8 cellular contexts compared by ENCODE assay signal in genomic region chr15:64651573-64652260, GRCh38.
DNase-seq lines count a peak whose midpoint lies in the region; ATAC-seq, FAIRE-seq and TF ChIP-seq lines count a peak whose summit lies in the region.

No MANE protein-coding gene starts in this region.

- no peaks in the 10 kb centered on the region for H3K9me2 ChIP-seq in PC-3 (replicated peaks; ENCODE audit: low read length)

- TF ChIP-seq EP300 in K562 (IDR thresholded peaks at IDR 0.05; ENCODE audit: low read length) = no peak

- H3K27me3 ChIP-seq in PC-3 (ENCODE audit: low read length) (no peaks in the 10 kb centered on the region), K562 (ENCODE audit: control insufficient read depth in 2 of 2, insufficient read depth in 2 of 2, low read length in 2 of 2) (no peaks in the 10 kb centered on the region)

- ATAC-seq in GM19023 (IDR thresholded peaks at IDR 0.05; ENCODE audit: unreplicated experiment) (peak; percentile 82), HG02981 (IDR thresholded peaks at IDR 0.05; ENCODE audit: unreplicated experiment) (peak; percentile 88), PC-3 (no peak; the same call in 1 of the 2 replicates), K562 (peak; percentile 67)

- H3K9me1 ChIP-seq in K562 (ENCODE audit: control insufficient read depth, insufficient read depth, low read length) = no peaks in the 10 kb centered on the region

- no peak overlapping the region for H3K4me2 ChIP-seq in PC-3 (ENCODE audit: low read length)
- no peak overlapping the region for H3K4me2 ChIP-seq in K562 (ENCODE audit: insufficient read depth, low read length)

- in situ Hi-C loops in K562 (cut with MboI) = loop anchor here (25.0 kb wide), 1 partner anchor 439 kb away; no protein-coding TSS in a partner anchor

- TF ChIP-seq POLR2A in K562 (conservative IDR thresholded peaks at IDR 0.05) = no peak

- H4K20me1 ChIP-seq in PC-3 (ENCODE audit: low read length) (no peaks in the 10 kb centered on the region), K562 (replicated peaks; ENCODE audit: control insufficient read depth, insufficient read depth, low read length) (no peaks in the 10 kb centered on the region)

- H3K36me3 ChIP-seq in PC-3 (ENCODE audit: low read depth, low read length) (no peaks in the 10 kb centered on the region), K562 (ENCODE audit: control insufficient read depth, insufficient read depth, low read length) (peaks cover 4% of the 10 kb centered on the region; the same call in 2 of the 3 replicates)

- BruUV-seq in PC-3 (replicated peaks; lab: Mats Ljungman, UMichigan) (no TSS peak), K562 (replicated peaks; lab: Mats Ljungman, UMichigan) (no TSS peak)

- H3K9ac ChIP-seq in PC-3 (ENCODE audit: low read length) = no peak overlapping the region
- no peak overlapping the region for H3K9ac ChIP-seq in K562 (ENCODE audit: insufficient read depth in 1 of 2, low read depth in 2 of 2, low read length in 2 of 2)

- TF ChIP-seq CTCF in PC-3 (conservative IDR thresholded peaks at IDR 0.05; ENCODE audit: low read depth, low read length) (no peak), K562 (IDR thresholded peaks at IDR 0.05 in 2 of 3, conservative IDR thresholded peaks at IDR 0.05 in 1 of 3; ENCODE audit: insufficient read depth in 2 of 3, low read depth in 1 of 3, low read length in 3 of 3) (no peak)

- CTCF ChIA-PET in PC-3 (lab: Charles Lee) = interaction anchor here (0.6 kb wide), 1 partner anchor 145 kb away, joined by 3 read pairs; no protein-coding TSS in a partner anchor
- CTCF ChIA-PET in K562 (lab: Yijun Ruan, JAX; ENCODE audit: low intra/inter-chr PET ratio) = no interaction called here

- POLR2A ChIA-PET in PC-3 (lab: Charles Lee; ENCODE audit: unreplicated experiment) = no interaction called here
- POLR2A ChIA-PET in K562 (lab: Yijun Ruan, JAX) = interaction anchor here (0.6 to 1.7 kb wide), 6 partner anchors 9 to 653 kb away, joined by 3 read pairs; partner anchors contain the start of gene RNU5B-1

- DNase-seq in PC-3 (peak; percentile 10), K562 (ENCODE audit: extremely low read depth in 1 of 4, low spot score in 3 of 4) (peak in 1 of 4 experiments; percentile 10), anterior cingulate cortex (lab: John Stamatoyannopoulos, UW) (no peak), DMS79 treated with DMSO at 0.1 percent for 48 hours (lab: John Stamatoyannopoulos, UW) (no peak), dedifferentiated amniotic fluid mesenchymal stem cell (ENCODE audit: extremely low spot score) (no peak)
- peak; percentile 28 for DNase-seq in stimulated activated CD4-positive, alpha-beta T cell treated with anti-CD3 and anti-CD28 coated beads, Interleukin-12 subunit alpha, Interleukin-12 subunit beta, amount 100 ng/mL, for 4 hours

- 65% methylated on average over 4 of the region's 4 CpGs for WGBS in K562 (ENCODE audit: insufficient coverage, low coverage, missing lambda C conversion rate)

- intact Hi-C loops in PC-3 (cut with micrococcal nuclease) = loop anchor here (10.0 kb wide), 1 partner anchor 227 kb away; no protein-coding TSS in a partner anchor
- intact Hi-C loops in K562 (cut with micrococcal nuclease) = loop anchor here (10.0 kb wide), 1 partner anchor 227 kb away; no protein-coding TSS in a partner anchor

- H2AFZ ChIP-seq in PC-3 (ENCODE audit: low read length) (no peak overlapping the region), K562 (ENCODE audit: low read depth, low read length) (no peak overlapping the region)

- H3K9me3 ChIP-seq in PC-3 (ENCODE audit: low read length) (no peaks in the 10 kb centered on the region), K562 (replicated peaks; ENCODE audit: control insufficient read depth, insufficient read depth, low read depth, low read length) (no peaks in the 10 kb centered on the region)

- H3K4me1 ChIP-seq in PC-3 (ENCODE audit: insufficient read depth, low read length) = no peaks in the 10 kb centered on the region; the same call in 1 of the 2 replicates
- H3K4me1 ChIP-seq in K562 (replicated peaks in 1 of 2; ENCODE audit: control insufficient read depth in 2 of 2, insufficient read depth in 2 of 2, low read length in 2 of 2) = no peaks in the 10 kb centered on the region; a peak in 2 of 5 replicates

- FAIRE-seq in K562 (lab: Jason Lieb, UNC) = no peak

- H3K27ac ChIP-seq in PC-3 (ENCODE audit: low read length) = no peak overlapping the region
- no peak overlapping the region for H3K27ac ChIP-seq in K562 (ENCODE audit: extremely low read depth, low read depth, low read length)

- no peaks in the 10 kb centered on the region for H3F3A ChIP-seq in PC-3 (ENCODE audit: low read length, unreplicated experiment)

- no peak overlapping the region for H3K4me3 ChIP-seq in PC-3 (ENCODE audit: low read length)
- H3K4me3 ChIP-seq in K562 = no peak overlapping the region

- H3K79me2 ChIP-seq in PC-3 (ENCODE audit: low read length) = no peaks in the 10 kb centered on the region
- H3K79me2 ChIP-seq in K562 (ENCODE audit: control insufficient read depth, insufficient read depth, low read length) = peaks cover 25% of the 10 kb centered on the region

- no peak for TF ChIP-seq RAD21 in K562 (CRISPR knock-in tag; conservative IDR thresholded peaks at IDR 0.05 in 1 of 2, IDR thresholded peaks at IDR 0.05 in 1 of 2)

TF ChIP-seq in K562, 482 proteins besides CTCF, POLR2A, EP300 and RAD21 (continues in another document):
- TF ChIP-seq BMI1 (IDR thresholded peaks at IDR 0.05; ENCODE audit: low read length) = no peak
- TF ChIP-seq SMARCB1 (IDR thresholded peaks at IDR 0.05; ENCODE audit: insufficient read length, low read depth) = no peak
- TF ChIP-seq ZNF639 (CRISPR knock-in tag; conservative IDR thresholded peaks at IDR 0.05 in 1 of 2, IDR thresholded peaks at IDR 0.05 in 1 of 2) = no peak
- TF ChIP-seq MYNN (IDR thresholded peaks at IDR 0.05) = no peak
- TF ChIP-seq MYNN (CRISPR knock-in tag; IDR thresholded peaks at IDR 0.05) = no peak
- no peak for TF ChIP-seq HDAC3 (IDR thresholded peaks at IDR 0.05; ENCODE audit: borderline replicate concordance, partially characterized antibody)
- TF ChIP-seq, protein P1, sequence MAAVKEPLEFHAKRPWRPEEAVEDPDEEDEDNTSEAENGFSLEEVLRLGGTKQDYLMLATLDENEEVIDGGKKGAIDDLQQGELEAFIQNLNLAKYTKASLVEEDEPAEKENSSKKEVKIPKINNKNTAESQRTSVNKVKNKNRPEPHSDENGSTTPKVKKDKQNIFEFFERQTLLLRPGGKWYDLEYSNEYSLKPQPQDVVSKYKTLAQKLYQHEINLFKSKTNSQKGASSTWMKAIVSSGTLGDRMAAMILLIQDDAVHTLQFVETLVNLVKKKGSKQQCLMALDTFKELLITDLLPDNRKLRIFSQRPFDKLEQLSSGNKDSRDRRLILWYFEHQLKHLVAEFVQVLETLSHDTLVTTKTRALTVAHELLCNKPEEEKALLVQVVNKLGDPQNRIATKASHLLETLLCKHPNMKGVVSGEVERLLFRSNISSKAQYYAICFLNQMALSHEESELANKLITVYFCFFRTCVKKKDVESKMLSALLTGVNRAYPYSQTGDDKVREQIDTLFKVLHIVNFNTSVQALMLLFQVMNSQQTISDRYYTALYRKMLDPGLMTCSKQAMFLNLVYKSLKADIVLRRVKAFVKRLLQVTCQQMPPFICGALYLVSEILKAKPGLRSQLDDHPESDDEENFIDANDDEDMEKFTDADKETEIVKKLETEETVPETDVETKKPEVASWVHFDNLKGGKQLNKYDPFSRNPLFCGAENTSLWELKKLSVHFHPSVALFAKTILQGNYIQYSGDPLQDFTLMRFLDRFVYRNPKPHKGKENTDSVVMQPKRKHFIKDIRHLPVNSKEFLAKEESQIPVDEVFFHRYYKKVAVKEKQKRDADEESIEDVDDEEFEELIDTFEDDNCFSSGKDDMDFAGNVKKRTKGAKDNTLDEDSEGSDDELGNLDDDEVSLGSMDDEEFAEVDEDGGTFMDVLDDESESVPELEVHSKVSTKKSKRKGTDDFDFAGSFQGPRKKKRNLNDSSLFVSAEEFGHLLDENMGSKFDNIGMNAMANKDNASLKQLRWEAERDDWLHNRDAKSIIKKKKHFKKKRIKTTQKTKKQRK (IDR thresholded peaks at IDR 0.05; ENCODE audit: borderline replicate concordance, low read depth, low read length) = no peak
- TF ChIP-seq ZNF354B (CRISPR knock-in tag; IDR thresholded peaks at IDR 0.05) = no peak
- TF ChIP-seq, protein P2, sequence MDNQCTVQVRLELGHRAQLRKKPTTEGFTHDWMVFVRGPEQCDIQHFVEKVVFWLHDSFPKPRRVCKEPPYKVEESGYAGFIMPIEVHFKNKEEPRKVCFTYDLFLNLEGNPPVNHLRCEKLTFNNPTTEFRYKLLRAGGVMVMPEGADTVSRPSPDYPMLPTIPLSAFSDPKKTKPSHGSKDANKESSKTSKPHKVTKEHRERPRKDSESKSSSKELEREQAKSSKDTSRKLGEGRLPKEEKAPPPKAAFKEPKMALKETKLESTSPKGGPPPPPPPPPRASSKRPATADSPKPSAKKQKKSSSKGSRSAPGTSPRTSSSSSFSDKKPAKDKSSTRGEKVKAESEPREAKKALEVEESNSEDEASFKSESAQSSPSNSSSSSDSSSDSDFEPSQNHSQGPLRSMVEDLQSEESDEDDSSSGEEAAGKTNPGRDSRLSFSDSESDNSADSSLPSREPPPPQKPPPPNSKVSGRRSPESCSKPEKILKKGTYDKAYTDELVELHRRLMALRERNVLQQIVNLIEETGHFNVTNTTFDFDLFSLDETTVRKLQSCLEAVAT (IDR thresholded peaks at IDR 0.05) = no peak
- no peak for TF ChIP-seq ZNF699 (CRISPR knock-in tag; IDR thresholded peaks at IDR 0.05; ENCODE audit: insufficient replicate concordance)

Comparison
In these comparisons a context has a peak if more than half of its experiments do, and no peak if none do; other contexts are left out.
1. DNase-seq: peak in PC-3 (single experiment) and stimulated activated CD4-positive, alpha-beta T cell treated with anti-CD3 and anti-CD28 coated beads, Interleukin-12 subunit alpha, Interleukin-12 subunit beta, amount 100 ng/mL, for 4 hours (single experiment); none in anterior cingulate cortex (0 of 58), DMS79 treated with DMSO at 0.1 percent for 48 hours (single experiment) and dedifferentiated amniotic fluid mesenchymal stem cell (single experiment).